ENCODE assay signal across 12 cellular contexts in the genomic region with DNA sequence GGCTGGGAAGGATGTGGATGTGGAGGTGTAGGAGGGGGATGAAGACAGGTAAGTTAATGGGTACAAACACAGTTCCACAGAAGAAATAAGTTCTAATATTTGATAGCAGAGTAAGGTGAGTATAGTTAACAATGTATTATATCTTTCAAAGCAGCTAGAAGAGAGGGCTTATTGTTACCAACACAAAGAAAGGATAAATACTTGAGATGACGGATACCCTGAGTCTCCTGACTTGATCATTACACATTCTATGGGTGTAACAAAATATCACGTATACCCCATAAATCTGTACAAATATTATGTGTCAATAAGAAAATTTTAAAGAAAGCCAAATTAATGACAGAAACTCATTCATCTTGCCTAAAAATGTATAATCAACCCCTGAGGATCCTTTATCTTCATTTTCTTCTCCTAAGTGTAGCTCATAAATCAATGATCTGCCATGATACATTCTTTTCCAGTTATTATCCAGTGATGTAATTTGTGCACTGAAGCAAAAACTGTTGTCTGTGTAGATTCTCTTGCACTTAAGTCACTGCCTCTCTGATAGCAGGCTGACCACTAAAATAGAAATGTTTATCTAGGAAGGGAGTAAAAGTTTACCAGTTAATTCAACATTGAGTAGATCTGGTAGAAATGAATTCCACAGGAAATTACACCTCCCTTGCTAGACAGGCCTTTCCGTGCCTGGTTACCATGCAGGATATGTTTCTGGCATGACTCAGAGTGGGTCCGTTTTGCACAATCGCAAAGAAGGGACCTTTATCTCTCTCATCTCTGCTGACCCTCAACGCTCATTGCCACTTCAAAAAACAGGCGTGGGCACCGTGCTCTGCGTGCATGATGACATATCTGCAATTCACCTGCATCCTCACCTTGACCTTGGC.
DNase-seq lines count a peak whose midpoint lies in the region; ATAC-seq and TF ChIP-seq lines count a peak whose summit lies in the region.
"Had no signal": no experiment of that assay in that cellular context is flagged by ENCODE, and none has a peak within 500 bp of the region (broad histone marks: within the 10 kb centered on the region; RNA-seq: fewer than 3 reads in every experiment).

No MANE protein-coding gene starts in this region.

- peak overlapping the region; percentile 29 for H3K4me2 ChIP-seq in IMR-90 (ENCODE audit: low read depth, low read length)
- H3K4me2 ChIP-seq: neural progenitor cell had no signal

- H3K27ac ChIP-seq in IMR-90 (ENCODE audit: insufficient read depth, low read length) = peak overlapping the region; percentile 69
- H3K27ac ChIP-seq in mesodermal cell (ENCODE audit: low read depth, low read length, severe bottlenecking) = peak overlapping the region; percentile 81
- H3K27ac ChIP-seq: neural progenitor cell had no signal

- peaks cover 29% of the 10 kb centered on the region for H3K9me1 ChIP-seq in IMR-90 (ENCODE audit: insufficient read depth, low read length)

- H3K4me3 ChIP-seq in IMR-90 (ENCODE audit: insufficient read depth, low read depth, low read length) (no peak overlapping the region), mesodermal cell (ENCODE audit: extremely low read depth, insufficient read depth, low read length, poor library complexity, severe bottlenecking) (no peak overlapping the region)
- H3K4me3 ChIP-seq: neural progenitor cell had no signal

- in situ Hi-C loops in IMR-90 (cut with MboI; ENCODE audit: low sequenced_read_pairs) = no loop called here

- H2AK9ac ChIP-seq in IMR-90 (replicated peaks; ENCODE audit: low read depth, low read length, poor library complexity) = peak overlapping the region; percentile 66

- H3K4me1 ChIP-seq in IMR-90 (ENCODE audit: control insufficient read depth, insufficient read depth, low read length) = peaks cover 19% of the 10 kb centered on the region
- peaks cover 27% of the 10 kb centered on the region for H3K4me1 ChIP-seq in mesodermal cell (ENCODE audit: control insufficient read depth, insufficient read depth, low read length, poor library complexity, severe bottlenecking)
- H3K4me1 ChIP-seq: neural progenitor cell had no signal

- H2BK120ac ChIP-seq in IMR-90 (ENCODE audit: low read depth, low read length) = peak overlapping the region; percentile 100

- CTCF ChIA-PET in IMR-90 (lab: Yijun Ruan, JAX) = no interaction called here
- CTCF ChIA-PET in activated CD4-positive, alpha-beta memory T cell treated with anti-CD3 and anti-CD28 coated beads, Interleukin-2, amount 10 ng/mL, durations not matched to agents 7 days and 5 days (lab: Charles Lee) = no interaction called here

- H3K79me1 ChIP-seq in IMR-90 (ENCODE audit: low read depth in 1 of 2, low read length in 2 of 2) = peaks cover 0 to 40% of the 10 kb centered on the region in 2 experiments; a peak in 3 of 4 replicates

- TF ChIP-seq RAD21 in IMR-90 (IDR thresholded peaks at IDR 0.05; ENCODE audit: low read length) = peak; percentile 1; the same call in 1 of the 2 replicates

- H2BK5ac ChIP-seq in IMR-90 (ENCODE audit: low read depth, low read length, poor library complexity, severe bottlenecking) = peak overlapping the region; percentile 97

- H2BK15ac ChIP-seq in IMR-90 (ENCODE audit: low read depth, low read length) = peak overlapping the region; percentile 63; the same call in 2 of the 3 replicates

- peak overlapping the region; percentile 89 to 94 for H4K8ac ChIP-seq in IMR-90 (ENCODE audit: low read depth in 2 of 2, low read length in 2 of 2)

- H3K36me3 ChIP-seq in IMR-90 (ENCODE audit: control insufficient read depth, insufficient read depth, low read length) (no peaks in the 10 kb centered on the region), mesodermal cell (ENCODE audit: control insufficient read depth, insufficient read depth, low read length) (no peaks in the 10 kb centered on the region)
- H3K36me3 ChIP-seq: neural progenitor cell had no signal

- H3K27me3 ChIP-seq in IMR-90 (ENCODE audit: control insufficient read depth, insufficient read depth, low read length) = no peaks in the 10 kb centered on the region
- H3K27me3 ChIP-seq: neural progenitor cell had no signal

- no peaks in the 10 kb centered on the region for H3K4me1 Mint-ChIP-seq in activated CD4-positive, alpha-beta memory T cell treated with anti-CD3 and anti-CD28 coated beads, Interleukin-2, amount 10 ng/mL, durations not matched to agents 7 days and 5 days

- H3K56ac ChIP-seq in IMR-90 (ENCODE audit: extremely low read depth, insufficient read depth, low read length) = peak overlapping the region; percentile 88

- H4K5ac ChIP-seq in IMR-90 (ENCODE audit: low read depth, low read length) = peak overlapping the region; percentile 88; the same call in 1 of the 2 replicates

- peak overlapping the region; percentile 92 for H3K14ac ChIP-seq in IMR-90 (replicated peaks; ENCODE audit: low read depth, low read length)

- H3K18ac ChIP-seq in IMR-90 (ENCODE audit: low read depth, low read length) = peak overlapping the region; percentile 98

- peak overlapping the region; percentile 15; the same call in 1 of the 2 replicates for H3K9ac ChIP-seq in IMR-90 (ENCODE audit: low read depth, low read length)
- H3K9ac ChIP-seq: neural progenitor cell had no signal

- intact Hi-C loops in IMR-90 (cut with micrococcal nuclease) = no loop called here

- DNase-seq in AG20443 (ENCODE audit: low spot score) (peak; percentile 81), IMR-90 (peak; percentile 99), brain pericyte (ENCODE audit: low read depth, low spot score) (peak; percentile 33), NCI-H2196 (lab: John Stamatoyannopoulos, UW; ENCODE audit: unreplicated experiment) (no peak)
- no peak for DNase-seq in activated CD4-positive, alpha-beta T cell treated with anti-CD3 and anti-CD28 coated beads for 4 hours
- DNase-seq in activated CD4-positive, alpha-beta memory T cell treated with anti-CD3 and anti-CD28 coated beads, Interleukin-2, amount 10 ng/mL, durations not matched to agents 7 days and 5 days = no peak
- DNase-seq in stimulated activated naive CD8-positive, alpha-beta T cell treated with anti-CD3 and anti-CD28 coated beads, Interleukin-15, Interleukin-2, amounts not matched to agents 100 U/mL and 50 U/mL, for 24 hours = no peak
- DNase-seq: activated gamma-delta T cell, NCI-H2171 treated with DMSO at 0.1 percent for 48 hours, T-helper 2 cell had no signal

- H4K20me1 ChIP-seq in IMR-90 (ENCODE audit: insufficient read depth, low read length) = no peaks in the 10 kb centered on the region

- H3K4ac ChIP-seq in IMR-90 (ENCODE audit: low read depth, low read length) = peak overlapping the region; percentile 98

- peak overlapping the region; percentile 99 for H2BK20ac ChIP-seq in IMR-90 (ENCODE audit: low read depth, low read length)

- peak overlapping the region; percentile 9 for H2AFZ ChIP-seq in IMR-90 (replicated peaks; ENCODE audit: low read length, poor library complexity)
- H2AFZ ChIP-seq: neural progenitor cell had no signal

- H3K9me3 ChIP-seq in IMR-90 (ENCODE audit: control insufficient read depth, insufficient read depth, low read length) (no peaks in the 10 kb centered on the region), mesodermal cell (ENCODE audit: control insufficient read depth, low read length) (no peaks in the 10 kb centered on the region)

- POLR2A ChIA-PET in IMR-90 (lab: Charles Lee; ENCODE audit: unreplicated experiment) = interaction anchor here (1.6 kb wide), 1 partner anchor 577 kb away, joined by 4 read pairs; no protein-coding TSS in a partner anchor
- POLR2A ChIA-PET in activated CD4-positive, alpha-beta memory T cell treated with anti-CD3 and anti-CD28 coated beads, Interleukin-2, amount 10 ng/mL, durations not matched to agents 7 days and 5 days (lab: Charles Lee) = no interaction called here

- WGBS in IMR-90 (ENCODE audit: extremely low coverage in 2 of 2, insufficient read length in 1 of 2), 2 experiments = no CpG with 5 or more reads among the region's 9 CpGs
- 51 to 83% methylated on average over 2 to 6 of the region's 9 CpGs for WGBS in mesodermal cell (ENCODE audit: insufficient coverage in 2 of 2), 2 experiments

- no TSS peak for BruUV-seq in IMR-90 (replicated peaks; lab: Mats Ljungman, UMichigan)

- H3K36me3 Mint-ChIP-seq in activated CD4-positive, alpha-beta memory T cell treated with anti-CD3 and anti-CD28 coated beads, Interleukin-2, amount 10 ng/mL, durations not matched to agents 7 days and 5 days (ENCODE audit: low read depth) = no peaks in the 10 kb centered on the region
- H3K36me3 Mint-ChIP-seq: neural progenitor cell had no signal

- TF ChIP-seq POLR2A in IMR-90 (IDR thresholded peaks at IDR 0.05; ENCODE audit: low read depth, low read length) = no peak

- H3K27me3 Mint-ChIP-seq in activated CD4-positive, alpha-beta memory T cell treated with anti-CD3 and anti-CD28 coated beads, Interleukin-2, amount 10 ng/mL, durations not matched to agents 7 days and 5 days = peaks cover 4% of the 10 kb centered on the region

- peak overlapping the region; percentile 97 for H4K91ac ChIP-seq in IMR-90 (ENCODE audit: insufficient read depth, low read depth, low read length)

- peak overlapping the region; percentile 98 for H2AK5ac ChIP-seq in IMR-90 (ENCODE audit: low read depth, low read length)

- TF ChIP-seq CTCF in IMR-90 (conservative IDR thresholded peaks at IDR 0.05; ENCODE audit: low read depth, low read length) = no peak

- no peaks in the 10 kb centered on the region for H3K9me3 Mint-ChIP-seq in activated CD4-positive, alpha-beta memory T cell treated with anti-CD3 and anti-CD28 coated beads, Interleukin-2, amount 10 ng/mL, durations not matched to agents 7 days and 5 days
- H3K9me3 Mint-ChIP-seq: neural progenitor cell had no signal

- dilution Hi-C loops in IMR-90 (cut with HindIII; ENCODE audit: low sequenced_read_pairs, unreplicated experiment) = no loop called here

- no peak overlapping the region for H3K27ac Mint-ChIP-seq in activated CD4-positive, alpha-beta memory T cell treated with anti-CD3 and anti-CD28 coated beads, Interleukin-2, amount 10 ng/mL, durations not matched to agents 7 days and 5 days
- H3K27ac Mint-ChIP-seq: neural progenitor cell had no signal

- peak; percentile 89 for ATAC-seq in IMR-90 (ENCODE audit: low read depth)
- no peak for ATAC-seq in stimulated activated naive CD8-positive, alpha-beta T cell treated with anti-CD3 and anti-CD28 coated beads, Interleukin-15, Interleukin-2, amounts not matched to agents 100 U/mL and 50 U/mL, for 24 hours

- H3K4me3 Mint-ChIP-seq in activated CD4-positive, alpha-beta memory T cell treated with anti-CD3 and anti-CD28 coated beads, Interleukin-2, amount 10 ng/mL, durations not matched to agents 7 days and 5 days = no peak overlapping the region
- H3K4me3 Mint-ChIP-seq: neural progenitor cell had no signal

- H3K23ac ChIP-seq in IMR-90 (ENCODE audit: low read depth, low read length) = peak overlapping the region; percentile 95

TF ChIP-seq in IMR-90, 13 proteins besides CTCF, POLR2A, EP300 and RAD21 (continues in another document):
- TF ChIP-seq MAFK (IDR thresholded peaks at IDR 0.05; ENCODE audit: low read depth, low read length) (peak; percentile 74), MXI1 (IDR thresholded peaks at IDR 0.05; ENCODE audit: borderline replicate concordance, low read depth, low read length) (no peak), RFX5 (IDR thresholded peaks at IDR 0.05; ENCODE audit: low read depth, low read length) (peak; percentile 72; the same call in 1 of the 2 replicates), FOS (IDR thresholded peaks at IDR 0.05; ENCODE audit: low read depth, low read length) (peak; percentile 93), CHD1 (IDR thresholded peaks at IDR 0.05; ENCODE audit: low read depth, low read length) (0 out of 2 replicates have a peak, but pooled peaks have one; percentile 40)

Comparison
In these comparisons a context has a peak if more than half of its experiments do, and no peak if none do; other contexts are left out.
1. DNase-seq: peak in AG20443 (single experiment), IMR-90 (single experiment) and brain pericyte (single experiment); none in activated CD4-positive, alpha-beta T cell treated with anti-CD3 and anti-CD28 coated beads for 4 hours (0 of 2), NCI-H2196 (single experiment), activated CD4-positive, alpha-beta memory T cell treated with anti-CD3 and anti-CD28 coated beads, Interleukin-2, amount 10 ng/mL, durations not matched to agents 7 days and 5 days (single experiment) and stimulated activated naive CD8-positive, alpha-beta T cell treated with anti-CD3 and anti-CD28 coated beads, Interleukin-15, Interleukin-2, amounts not matched to agents 100 U/mL and 50 U/mL, for 24 hours (single experiment).